Comparison of ENCODE assay signal across 15 cellular contexts in genomic region chr7:28145090-28145626, GRCh38.
"Had no signal": no experiment of that assay in that cellular context is flagged by ENCODE, and none has a peak within 500 bp of the region (broad histone marks: within the 10 kb centered on the region; RNA-seq: fewer than 3 reads in every experiment).

No MANE protein-coding gene starts in this region.

- H3K27me3 ChIP-seq: esophagus muscularis mucosa, gastrocnemius medialis, heart right ventricle, left lung, neutrophil had no signal

- H3K9me3 ChIP-seq: esophagus muscularis mucosa, gastrocnemius medialis, heart right ventricle, left lung, lower lobe of right lung, neutrophil, psoas muscle had no signal

- H3K27ac ChIP-seq: epithelial cell of prostate, gastrocnemius medialis, heart right ventricle, left lung, lower lobe of right lung, neutrophil, psoas muscle had no signal

- H3K36me3 ChIP-seq: esophagus muscularis mucosa, gastrocnemius medialis, left lung, lower lobe of right lung had no signal

- DNase-seq: effector memory CD8-positive, alpha-beta T cell; gastrocnemius medialis; heart right ventricle; left lung; lower lobe of right lung; mesenchymal stem cell; psoas muscle; retina; stimulated activated CD4-positive, alpha-beta T cell treated with anti-CD3 and anti-CD28 coated beads, Interleukin-2, amount 100 ng/mL, for 24 hours; stimulated activated naive CD4-positive, alpha-beta T cell; trophoblast cell had no signal

- H3K4me1 ChIP-seq: lower lobe of right lung had no signal

- ATAC-seq: effector memory CD8-positive, alpha-beta T cell; gastrocnemius medialis; left lung; lower lobe of right lung; sciatic nerve had no signal

- H3K4me3 ChIP-seq: esophagus muscularis mucosa, gastrocnemius medialis, heart right ventricle, left lung, lower lobe of right lung, psoas muscle had no signal
